ENCODE assay signal across 8 cellular contexts in genomic region chr12:114799574-114800487, GRCh38.
A peak's percentile ranks its signal among the peaks of the same experiment; 100 is the strongest.
DNase-seq lines count a peak whose midpoint lies in the region; ATAC-seq and TF ChIP-seq lines count a peak whose summit lies in the region.

No MANE protein-coding gene starts in this region.

- no peak overlapping the region for H3K27ac Mint-ChIP-seq in T-helper 17 cell

- peak; percentile 97 for ATAC-seq in left lobe of liver
- no peak for ATAC-seq in T-helper 17 cell
- no peak for ATAC-seq in HG03469 (IDR thresholded peaks at IDR 0.05; ENCODE audit: unreplicated experiment)

- TF ChIP-seq CTCF in cardiac fibroblast (IDR thresholded peaks at IDR 0.05; ENCODE audit: low read depth, low read length), result no peak
- no peak for TF ChIP-seq CTCF in stomach (IDR thresholded peaks at IDR 0.05)

- H3K27ac ChIP-seq in stomach, result peak overlapping the region in 1 of 5 donors; percentile 38

- no peaks in the 10 kb centered on the region for H3K4me1 Mint-ChIP-seq in T-helper 17 cell

- no peaks in the 10 kb centered on the region for H3K27me3 Mint-ChIP-seq in T-helper 17 cell

- 35 to 52% (median 44%) methylated on average over 16 of the region's 16 CpGs for WGBS in stomach, 5 donors

- no peak for TF ChIP-seq EP300 in stomach (IDR thresholded peaks at IDR 0.05)

- intact Hi-C loops in stomach (cut with DNase I; ENCODE audit: low total_unique reads), result no loop called here

- no peaks in the 10 kb centered on the region for H3K36me3 Mint-ChIP-seq in T-helper 17 cell (ENCODE audit: low read depth)

- peak; percentile 9 for DNase-seq in HCEC 1CT
- DNase-seq in cardiac fibroblast (ENCODE audit: low read depth in 2 of 2), result peak; percentile 28 to 41
- DNase-seq in left lobe of liver (ENCODE audit: low spot score), result peak; percentile 98
- DNase-seq in stomach, result peak; percentile 92
- DNase-seq in T-helper 17 cell, result no peak
- DNase-seq in activated gamma-delta T cell treated with Interleukin-2 at 50 U/mL for 16 hours, result no peak
- no peak for DNase-seq in AML-193 (lab: John Stamatoyannopoulos, UW)

- no peak overlapping the region for H3K4me3 Mint-ChIP-seq in T-helper 17 cell

- TF ChIP-seq POLR2A in stomach (IDR thresholded peaks at IDR 0.05), result no peak

- H3K27me3 ChIP-seq in stomach, result no peaks in the 10 kb centered on the region

- peaks cover 0 to 10% (median 0%) of the 10 kb centered on the region in 4 donors for H3K4me1 ChIP-seq in stomach

- no peaks in the 10 kb centered on the region for H3K9me3 ChIP-seq in stomach
- H3K9me3 ChIP-seq in T-helper 17 cell (ENCODE audit: control insufficient read depth, low read length, poor library complexity, severe bottlenecking), result no peaks in the 10 kb centered on the region

- H3K36me3 ChIP-seq in stomach, result no peaks in the 10 kb centered on the region

- H3K4me3 ChIP-seq in cardiac fibroblast (replicated peaks in 1 of 2; ENCODE audit: low read depth in 2 of 2, low read length in 2 of 2) (no peak overlapping the region), stomach (no peak overlapping the region)

Comparison
In these comparisons a context has a peak if more than half of its experiments do, and no peak if none do; other contexts are left out.
1. DNase-seq: peak in HCEC 1CT (single experiment), cardiac fibroblast (2 of 2), left lobe of liver (single experiment) and stomach (single experiment); none in T-helper 17 cell (0 of 3), activated gamma-delta T cell treated with Interleukin-2 at 50 U/mL for 16 hours (single experiment) and AML-193 (0 of 2).